In the genomic region with DNA sequence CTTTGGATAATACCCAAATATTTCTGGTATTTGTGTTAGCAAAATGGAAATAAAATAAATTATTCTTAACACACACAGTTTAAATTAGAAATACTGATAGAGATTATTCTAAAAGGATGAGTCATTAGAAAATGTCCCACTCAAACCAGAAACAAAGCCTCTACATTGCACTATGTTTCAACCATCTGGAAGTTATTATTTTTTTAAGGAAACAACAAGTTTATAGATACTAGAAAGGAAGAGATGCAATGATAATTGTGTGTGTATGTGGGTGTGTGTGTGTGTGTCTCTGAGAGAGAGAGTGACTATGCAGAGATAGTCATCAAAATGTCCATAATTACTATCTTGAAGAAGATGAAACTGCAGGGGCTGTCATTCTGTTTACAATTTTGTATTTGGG, we compare ENCODE assay signal across 16 cellular contexts.
"Had no signal": no experiment of that assay in that cellular context is flagged by ENCODE, and none has a peak within 500 bp of the region (broad histone marks: within the 10 kb centered on the region; RNA-seq: fewer than 3 reads in every experiment).

No MANE protein-coding gene starts in this region.

- H3K4me1 ChIP-seq: adrenal gland, esophagus muscularis mucosa, gastroesophageal sphincter, heart right ventricle, right lobe of liver, spleen, upper lobe of right lung had no signal

- H3K4me3 ChIP-seq: adrenal gland, cardiac muscle cell, esophagus muscularis mucosa, gastroesophageal sphincter, heart right ventricle, lung, right lobe of liver, spleen, upper lobe of right lung had no signal

- H3K36me3 ChIP-seq: adrenal gland, cardiac muscle cell, esophagus muscularis mucosa, gastroesophageal sphincter, heart right ventricle, right lobe of liver, spleen, upper lobe of right lung had no signal

- H3K9me3 ChIP-seq: adrenal gland, right lobe of liver, upper lobe of right lung had no signal

- H3K27ac ChIP-seq: adrenal gland, cardiac muscle cell, esophagus muscularis mucosa, gastroesophageal sphincter, heart right ventricle, right lobe of liver, spleen, upper lobe of right lung had no signal

- H3K27me3 ChIP-seq: adrenal gland, cardiac muscle cell, esophagus muscularis mucosa, gastroesophageal sphincter, heart right ventricle, right lobe of liver, spleen, upper lobe of right lung had no signal

- DNase-seq: activated CD4-positive, alpha-beta memory T cell treated with anti-CD3 and anti-CD28 coated beads for 36 hours; activated CD4-positive, alpha-beta T cell treated with anti-CD3 and anti-CD28 coated beads for 36 hours; activated effector memory CD4-positive, alpha-beta T cell treated with Interleukin-2 at 50 U/mL for 16 hours; activated naive CD4-positive, alpha-beta T cell treated with anti-CD3 and anti-CD28 coated beads, Interleukin-2, amount 50 U/mL, for 16 hours; activated T-cell treated with anti-CD3 and anti-CD28 coated beads, Interleukin-2, amount 50 U/mL, for 4 hours; adrenal gland; heart right ventricle; islet precursor cell; right lobe of liver; spleen; T-helper 17 cell; upper lobe of right lung had no signal
